In the genomic region with DNA sequence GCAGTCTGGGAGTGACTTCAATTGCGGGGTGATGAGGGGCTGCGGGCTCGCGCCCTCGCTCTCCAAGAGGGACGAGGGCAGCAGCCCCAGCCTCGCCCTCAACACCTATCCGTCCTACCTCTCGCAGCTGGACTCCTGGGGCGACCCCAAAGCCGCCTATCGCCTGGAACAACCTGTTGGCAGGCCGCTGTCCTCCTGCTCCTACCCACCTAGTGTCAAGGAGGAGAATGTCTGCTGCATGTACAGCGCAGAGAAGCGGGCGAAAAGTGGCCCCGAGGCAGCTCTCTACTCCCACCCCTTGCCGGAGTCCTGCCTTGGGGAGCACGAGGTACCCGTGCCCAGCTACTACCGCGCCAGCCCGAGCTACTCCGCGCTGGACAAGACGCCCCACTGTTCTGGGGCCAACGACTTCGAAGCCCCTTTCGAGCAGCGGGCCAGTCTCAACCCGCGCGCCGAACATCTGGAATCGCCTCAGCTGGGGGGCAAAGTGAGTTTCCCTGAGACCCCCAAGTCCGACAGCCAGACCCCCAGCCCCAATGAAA, we compare ENCODE assay signal across 1 cellular context.
TF ChIP-seq lines count a peak whose summit lies in the region.

No MANE protein-coding gene starts in this region.

TF ChIP-seq in H1, 55 proteins besides CTCF, POLR2A, EP300 and RAD21:
- TF ChIP-seq SUZ12 (IDR thresholded peaks at IDR 0.05; ENCODE audit: low read length) (no peak; the same call in 1 of the 2 replicates), E2F6 (IDR thresholded peaks at IDR 0.05) (peak; percentile 8; the same call in 1 of the 2 replicates), CBX8 (IDR thresholded peaks at IDR 0.05; ENCODE audit: borderline replicate concordance, low read depth, low read length) (peak; percentile 78; the same call in 1 of the 2 replicates), NANOG (IDR thresholded peaks at IDR 0.05; ENCODE audit: insufficient read depth, low read depth, low read length, poor library complexity, severe bottlenecking) (no peak), RNF2 (IDR thresholded peaks at IDR 0.05; ENCODE audit: borderline replicate concordance, low read depth, low read length, missing control alignments, poor library complexity, severe bottlenecking) (peak; percentile 69)
- TF ChIP-seq, protein P1, sequence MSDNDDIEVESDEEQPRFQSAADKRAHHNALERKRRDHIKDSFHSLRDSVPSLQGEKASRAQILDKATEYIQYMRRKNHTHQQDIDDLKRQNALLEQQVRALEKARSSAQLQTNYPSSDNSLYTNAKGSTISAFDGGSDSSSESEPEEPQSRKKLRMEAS (IDR thresholded peaks at IDR 0.05) = 0 out of 2 replicates have a peak, but pooled peaks have one; percentile 21
